Comparison of ENCODE assay signal across 6 cellular contexts in genomic region chr21:35484032-35484431, GRCh38.
"Had no signal": no experiment of that assay in that cellular context is flagged by ENCODE, and none has a peak within 500 bp of the region (broad histone marks: within the 10 kb centered on the region; RNA-seq: fewer than 3 reads in every experiment).

No MANE protein-coding gene starts in this region.

- ATAC-seq: HCT116 had no signal

- H3K27ac ChIP-seq: GM23248 had no signal

- H3K9ac ChIP-seq: GM23248 had no signal

- DNase-seq: GM23248, GOT3, H7, IMR-90 had no signal

- H3K36me3 ChIP-seq: HAP-1 had no signal

- H2AFZ ChIP-seq: GM23248 had no signal

- H3K4me1 ChIP-seq: HAP-1 had no signal

- H3K4me3 ChIP-seq: GM23248, HAP-1 had no signal
